ENCODE assay signal across 10 cellular contexts in genomic region chr1:162013289-162013688, GRCh38. TPM values are rescaled to one million over a fixed set of nuclear protein-coding genes. Genes with fewer than 3 reads are reported as not detected.
"Had no signal": no experiment of that assay in that cellular context is flagged by ENCODE, and none has a peak within 500 bp of the region (broad histone marks: within the 10 kb centered on the region; RNA-seq: fewer than 3 reads in every experiment).

No MANE protein-coding gene starts in this region.

- FAIRE-seq: H54 had no signal

- H3K4me1 ChIP-seq: HAP-1 had no signal

- H3K4me2 ChIP-seq: GM23338 had no signal

- H3K27ac ChIP-seq: GM23248 had no signal

- H3K4me3 ChIP-seq: GM23248, GM23338, HAP-1 had no signal

- ATAC-seq: HCT116 had no signal

- H3K4me3 Mint-ChIP-seq: GM23338, H9, HFFc6 had no signal

- DNase-seq: GM23248, GOT3, H7, H9, HCEC 1CT, HFFc6 had no signal

- H3K9me3 ChIP-seq: HAP-1 had no signal

- H3K9ac ChIP-seq: GM23248 had no signal

- H3K36me3 ChIP-seq: HAP-1 had no signal

- H3K27ac Mint-ChIP-seq: GM23338, HFFc6 had no signal

- H2AFZ ChIP-seq: GM23248, GM23338 had no signal

RNA-seq across cellular contexts. Expression of gene NOS1AP, which starts 56.2 kb away (rescaled TPM):
- total RNA-seq: GM23248 had no signal
